35 cellular contexts compared by ENCODE assay signal in the genomic region with DNA sequence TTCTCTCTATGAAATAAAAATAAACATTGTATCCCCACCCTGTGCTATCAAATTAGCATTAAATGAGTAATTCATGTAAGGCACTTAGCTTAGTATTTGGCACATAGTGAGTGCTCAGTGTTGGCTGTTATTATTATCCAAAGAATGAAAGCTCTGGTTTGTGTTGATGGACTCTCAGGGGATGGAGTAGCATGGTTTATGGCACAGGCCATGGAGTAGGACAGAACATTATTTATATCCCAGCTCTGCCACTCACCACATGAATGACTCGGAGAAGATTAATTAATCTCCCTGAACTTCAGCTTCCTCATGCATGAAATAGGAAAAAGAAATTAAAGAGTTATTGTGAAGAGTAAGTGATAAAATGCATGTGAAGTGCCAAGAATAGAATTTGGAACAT.
"Had no signal": no experiment of that assay in that cellular context is flagged by ENCODE, and none has a peak within 500 bp of the region (broad histone marks: within the 10 kb centered on the region; RNA-seq: fewer than 3 reads in every experiment).

No MANE protein-coding gene starts in this region.

- ATAC-seq: activated naive CD4-positive, alpha-beta T cell treated with anti-CD3 and anti-CD28 coated beads, Interleukin-2, amount 50 U/mL, for 72 hours; activated T-cell treated with anti-CD3 and anti-CD28 coated beads, Interleukin-2, amount 50 U/mL, for 4 hours; PC-3 had no signal

- H3K27ac Mint-ChIP-seq: activated CD4-positive, alpha-beta T cell treated with anti-CD3 and anti-CD28 coated beads, Interleukin-2, amount 10 ng/mL, durations not matched to agents 24 days and 14 days; activated naive CD4-positive, alpha-beta T cell treated with anti-CD3 and anti-CD28 coated beads for 36 hours; activated naive CD4-positive, alpha-beta T cell treated with anti-CD3 and anti-CD28 coated beads, Interleukin-2, amount 50 U/mL, for 72 hours; activated T-helper 1 cell treated with anti-CD3 and anti-CD28 coated beads, Interleukin-12 subunit alpha, Interleukin-12 subunit beta, Interleukin-2, Interleukin-4 antibody, amounts not matched to agents 30 ng/mL and 10 ng/mL and 1 ng/mL, durations not matched to agents 14 hours and 24 hours and 36 hours; brain had no signal

- H3K4me1 Mint-ChIP-seq: activated CD4-positive, alpha-beta T cell treated with anti-CD3 and anti-CD28 coated beads, Interleukin-2, amount 10 ng/mL, durations not matched to agents 24 days and 14 days had no signal

- H3K9me3 Mint-ChIP-seq: activated CD4-positive, alpha-beta T cell treated with anti-CD3 and anti-CD28 coated beads, Interleukin-2, amount 10 ng/mL, durations not matched to agents 24 days and 14 days; activated naive CD4-positive, alpha-beta T cell treated with anti-CD3 and anti-CD28 coated beads for 36 hours; activated T-cell treated with anti-CD3 and anti-CD28 coated beads, Interleukin-2, amount 50 U/mL, for 4 hours; activated T-helper 1 cell treated with anti-CD3 and anti-CD28 coated beads, Interleukin-12 subunit alpha, Interleukin-12 subunit beta, Interleukin-2, Interleukin-4 antibody, amounts not matched to agents 30 ng/mL and 10 ng/mL and 1 ng/mL, durations not matched to agents 14 hours and 24 hours and 36 hours; brain had no signal

- H3K27me3 Mint-ChIP-seq: activated CD4-positive, alpha-beta T cell treated with anti-CD3 and anti-CD28 coated beads, Interleukin-2, amount 10 ng/mL, durations not matched to agents 24 days and 14 days; brain had no signal

- H3K4me1 ChIP-seq: adrenal gland, Peyer's patch had no signal

- H3K27ac ChIP-seq: adrenal gland, KMS-11, Peyer's patch, WERI-Rb-1 had no signal

- H3K4me3 Mint-ChIP-seq: activated CD4-positive, alpha-beta T cell treated with anti-CD3 and anti-CD28 coated beads, Interleukin-2, amount 10 ng/mL, durations not matched to agents 24 days and 14 days; activated naive CD4-positive, alpha-beta T cell treated with anti-CD3 and anti-CD28 coated beads for 36 hours; activated T-cell treated with anti-CD3 and anti-CD28 coated beads, Interleukin-2, amount 50 U/mL, for 4 hours; activated T-helper 1 cell treated with anti-CD3 and anti-CD28 coated beads, Interleukin-12 subunit alpha, Interleukin-12 subunit beta, Interleukin-2, Interleukin-4 antibody, amounts not matched to agents 30 ng/mL and 10 ng/mL and 1 ng/mL, durations not matched to agents 14 hours and 24 hours and 36 hours; brain had no signal

- H3K4me3 ChIP-seq: adrenal gland, Peyer's patch had no signal

- H3K27me3 ChIP-seq: adrenal gland, Peyer's patch had no signal

- H3K36me3 ChIP-seq: adrenal gland, Peyer's patch, WERI-Rb-1 had no signal

- DNase-seq: activated CD4-positive, alpha-beta T cell treated with anti-CD3 and anti-CD28 coated beads for 1 hour; activated CD4-positive, alpha-beta T cell treated with anti-CD3 and anti-CD28 coated beads, Interleukin-2, amount 10 ng/mL, durations not matched to agents 24 days and 14 days; activated CD4-positive, alpha-beta T cell treated with anti-CD3 and anti-CD28 coated beads, Interleukin-2, amount 50 U/mL, for 4 hours; activated CD4-positive, CD25-positive, alpha-beta regulatory T cell; activated CD8-positive, alpha-beta memory T cell treated with anti-CD3 and anti-CD28 coated beads, Interleukin-2, amount 50 U/mL, for 4 hours; activated gamma-delta T cell treated with Interleukin-2 at 50 U/mL for 16 hours; activated naive CD4-positive, alpha-beta T cell treated with anti-CD3 and anti-CD28 coated beads for 36 hours; activated T-cell treated with anti-CD3 and anti-CD28 coated beads for 4 hours; activated T-cell treated with anti-CD3 and anti-CD28 coated beads, Interleukin-2, amount 50 U/mL, for 4 hours; adrenal gland; anterior cingulate cortex; caudate nucleus; cerebellar nuclear complex; MM.1S; MV-4-11; NCI-H1092; NCI-H1436 treated with DMSO at 0.1 percent for 48 hours; NCI-H1694 treated with DMSO at 0.1 percent for 48 hours; NCI-H2081; NCI-H2171 treated with DMSO at 0.1 percent for 48 hours; NCI-H2227 treated with DMSO at 0.1 percent for 48 hours; NCI-H446; NCI-H524 treated with DMSO at 0.1 percent for 48 hours; NCI-H748 treated with DMSO at 0.1 percent for 48 hours; NK-92 treated with Interleukin-12 subunit alpha and Interleukin-12 subunit beta, amount 100 ng/mL, for 24 hours; PC-3; Peyer's patch; RPMI8226; SIG-M5; T1000; WERI-Rb-1 had no signal

- H3K36me3 Mint-ChIP-seq: activated naive CD4-positive, alpha-beta T cell treated with anti-CD3 and anti-CD28 coated beads, Interleukin-2, amount 50 U/mL, for 72 hours; brain had no signal

- H3K9me3 ChIP-seq: adrenal gland, Peyer's patch had no signal
